ENCODE assay signal across 14 cellular contexts in the genomic region with DNA sequence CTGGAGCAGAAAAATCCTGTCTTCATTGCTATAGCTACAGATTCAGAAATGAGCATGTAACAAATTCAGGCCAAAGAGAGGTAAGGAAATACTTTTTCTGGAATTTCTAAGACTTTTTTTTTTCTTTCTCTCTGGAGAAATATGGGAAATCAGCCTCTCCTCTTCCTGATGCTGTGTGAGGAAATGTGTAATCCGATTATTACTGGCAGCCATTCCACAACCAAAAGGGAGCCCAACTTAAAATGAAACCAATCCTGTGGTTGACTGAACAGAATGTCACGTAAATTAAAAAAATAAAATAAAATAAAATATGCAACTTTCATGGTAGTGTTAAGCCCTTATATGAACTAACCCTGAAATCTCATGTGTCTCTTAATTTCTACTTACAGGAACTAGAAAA.
"Had no signal": no experiment of that assay in that cellular context is flagged by ENCODE, and none has a peak within 500 bp of the region (broad histone marks: within the 10 kb centered on the region; RNA-seq: fewer than 3 reads in every experiment).

No MANE protein-coding gene starts in this region.

- H3K36me3 ChIP-seq: suprapubic skin had no signal

- H3K9me3 Mint-ChIP-seq: activated CD8-positive, alpha-beta T cell treated with anti-CD3 and anti-CD28 coated beads for 36 hours; activated T-cell treated with anti-CD3 and anti-CD28 coated beads, Interleukin-2, amount 50 U/mL, for 4 hours; central memory CD8-positive, alpha-beta T cell; nephron; type B pancreatic cell; WTC11 had no signal

- H3K4me3 ChIP-seq: suprapubic skin had no signal

- H3K27ac ChIP-seq: suprapubic skin had no signal

- H3K9me3 ChIP-seq: suprapubic skin had no signal

- H3K4me1 ChIP-seq: suprapubic skin had no signal

- DNase-seq: activated CD4-positive, alpha-beta T cell treated with anti-CD3 and anti-CD28 coated beads for 4 hours; activated CD8-positive, alpha-beta T cell treated with anti-CD3 and anti-CD28 coated beads for 36 hours; activated effector memory CD4-positive, alpha-beta T cell treated with Interleukin-2 at 50 U/mL for 16 hours; activated naive CD4-positive, alpha-beta T cell treated with anti-CD3 and anti-CD28 coated beads, Interleukin-2, amount 50 U/mL, for 16 hours; activated T-cell treated with anti-CD3 and anti-CD28 coated beads, Interleukin-2, amount 50 U/mL, for 4 hours; foreskin fibroblast; hypothalamus; stimulated activated naive CD8-positive, alpha-beta T cell treated with anti-CD3 and anti-CD28 coated beads, Interleukin-15, Interleukin-2, amounts not matched to agents 100 U/mL and 50 U/mL, for 24 hours; T-helper 2 cell had no signal

- H3K27me3 Mint-ChIP-seq: activated CD8-positive, alpha-beta T cell treated with anti-CD3 and anti-CD28 coated beads for 36 hours had no signal

- H3K27ac Mint-ChIP-seq: activated CD8-positive, alpha-beta T cell treated with anti-CD3 and anti-CD28 coated beads for 36 hours; nephron; type B pancreatic cell; WTC11 had no signal

- H3K4me3 Mint-ChIP-seq: activated CD8-positive, alpha-beta T cell treated with anti-CD3 and anti-CD28 coated beads for 36 hours; activated T-cell treated with anti-CD3 and anti-CD28 coated beads, Interleukin-2, amount 50 U/mL, for 4 hours; central memory CD8-positive, alpha-beta T cell; nephron; type B pancreatic cell; WTC11 had no signal

- H3K36me3 Mint-ChIP-seq: type B pancreatic cell, WTC11 had no signal

- H3K4me1 Mint-ChIP-seq: central memory CD8-positive, alpha-beta T cell; nephron had no signal
